16 cellular contexts compared by ENCODE assay signal in genomic region chr2:204892506-204893255, GRCh38.
DNase-seq lines count a peak whose midpoint lies in the region; ATAC-seq and TF ChIP-seq lines count a peak whose summit lies in the region.
"Had no signal": no experiment of that assay in that cellular context is flagged by ENCODE, and none has a peak within 500 bp of the region (broad histone marks: within the 10 kb centered on the region; RNA-seq: fewer than 3 reads in every experiment).

No MANE protein-coding gene starts in this region.

- H3K4me3 ChIP-seq in mesenchymal stem cell (ENCODE audit: insufficient read depth in 1 of 2, low read depth in 1 of 2, low read length in 2 of 2) (no peak overlapping the region), WERI-Rb-1 (ENCODE audit: low read depth, low read length) (no peak overlapping the region), endodermal cell (ENCODE audit: low read length) (no peak overlapping the region), coronary artery (no peak overlapping the region)

- H3K36me3 Mint-ChIP-seq in endodermal cell (ENCODE audit: low read depth), result no peaks in the 10 kb centered on the region
- H3K36me3 Mint-ChIP-seq: stimulated activated naive B cell treated with anti-CD40 and anti-IgM and Interleukin-4, amounts not matched to agents 10 μg/mL and 1 μg/mL and 100 μg/mL, for 72 hours had no signal

- no peak overlapping the region for H3K18ac ChIP-seq in mesenchymal stem cell (ENCODE audit: low read depth in 1 of 2, low read length in 2 of 2)

- H3K4ac ChIP-seq in mesenchymal stem cell (ENCODE audit: low read depth in 1 of 2, low read length in 2 of 2), result no peak overlapping the region

- H3K4me2 ChIP-seq in mesenchymal stem cell (ENCODE audit: low read length, poor library complexity, severe bottlenecking), result no peak overlapping the region

- no peak overlapping the region for H3K23ac ChIP-seq in mesenchymal stem cell (ENCODE audit: low read length in 2 of 2)

- H3K36me3 ChIP-seq in mesenchymal stem cell (ENCODE audit: control insufficient read depth in 1 of 2, insufficient read depth in 2 of 2, low read depth in 1 of 2, low read length in 2 of 2) (no peaks in the 10 kb centered on the region), WERI-Rb-1 (no peaks in the 10 kb centered on the region), endodermal cell (ENCODE audit: control insufficient read depth, insufficient read depth, low read length) (no peaks in the 10 kb centered on the region)

- H4K91ac ChIP-seq in mesenchymal stem cell (ENCODE audit: low read length), result no peak overlapping the region

- peaks cover 2% of the 10 kb centered on the region for H3K79me1 ChIP-seq in mesenchymal stem cell (replicated peaks; ENCODE audit: low read length, poor library complexity, severe bottlenecking)

- H3K27ac Mint-ChIP-seq in endodermal cell, result no peak overlapping the region
- H3K27ac Mint-ChIP-seq: stimulated activated naive B cell treated with anti-CD40 and anti-IgM and Interleukin-4, amounts not matched to agents 10 μg/mL and 1 μg/mL and 100 μg/mL, for 72 hours; T-helper 1 cell treated with Interleukin-12 subunit alpha and Interleukin-12 subunit beta and Interleukin-4 antibody, amounts not matched to agents 30 μg/mL and 1 μg/mL, for 36 hours had no signal

- H3K9me3 Mint-ChIP-seq in endodermal cell, result no peaks in the 10 kb centered on the region
- H3K9me3 Mint-ChIP-seq: neural crest cell; stimulated activated naive B cell treated with anti-CD40 and anti-IgM and Interleukin-4, amounts not matched to agents 10 μg/mL and 1 μg/mL and 100 μg/mL, for 72 hours had no signal

- WGBS in mesenchymal stem cell, result 78% methylated on average over 1 of the region's 1 CpG
- WGBS in endodermal cell (ENCODE audit: insufficient coverage in 1 of 2, insufficient read length in 1 of 2), 2 experiments, result 83 to 90% methylated on average over 1 of the region's 1 CpG

- peak; percentile 55 for DNase-seq in Daoy (ENCODE audit: low read depth)
- peak; percentile 85 for DNase-seq in LHCN-M2 (ENCODE audit: low read depth)
- DNase-seq in central memory CD4-positive, alpha-beta T cell, result peak; percentile 12
- peak; percentile 39 for DNase-seq in mesenchymal stem cell
- DNase-seq in WERI-Rb-1, result no peak
- no peak for DNase-seq in endodermal cell
- DNase-seq in coronary artery (ENCODE audit: low spot score), result no peak
- DNase-seq: activated CD4-positive, alpha-beta T cell treated with anti-CD3 and anti-CD28 coated beads for 48 hours; hippocampal formation; NCI-H2081; stimulated activated naive B cell treated with anti-CD40 and anti-IgM and Interleukin-4, amounts not matched to agents 10 μg/mL and 1 μg/mL and 100 μg/mL, for 72 hours had no signal

- H3K27ac ChIP-seq in mesenchymal stem cell (ENCODE audit: low read length, poor library complexity, severe bottlenecking), result no peak overlapping the region
- no peak overlapping the region for H3K27ac ChIP-seq in WERI-Rb-1
- no peak overlapping the region for H3K27ac ChIP-seq in endodermal cell (ENCODE audit: low read depth, low read length)
- H3K27ac ChIP-seq in coronary artery, result no peak overlapping the region

- no peak overlapping the region for H3K4me3 Mint-ChIP-seq in endodermal cell
- H3K4me3 Mint-ChIP-seq: neural crest cell; stimulated activated naive B cell treated with anti-CD40 and anti-IgM and Interleukin-4, amounts not matched to agents 10 μg/mL and 1 μg/mL and 100 μg/mL, for 72 hours; T-helper 1 cell treated with Interleukin-12 subunit alpha and Interleukin-12 subunit beta and Interleukin-4 antibody, amounts not matched to agents 30 μg/mL and 1 μg/mL, for 36 hours had no signal

- H2BK5ac ChIP-seq in mesenchymal stem cell (ENCODE audit: low read depth, low read length, poor library complexity, severe bottlenecking), result no peak overlapping the region

- peaks cover 3% of the 10 kb centered on the region for H3K4me1 Mint-ChIP-seq in endodermal cell
- H3K4me1 Mint-ChIP-seq: stimulated activated naive B cell treated with anti-CD40 and anti-IgM and Interleukin-4, amounts not matched to agents 10 μg/mL and 1 μg/mL and 100 μg/mL, for 72 hours had no signal

- H3K14ac ChIP-seq in mesenchymal stem cell (ENCODE audit: low read length in 2 of 2), result no peak overlapping the region

- no peak overlapping the region for H4K8ac ChIP-seq in mesenchymal stem cell (ENCODE audit: low read length)

- no peak overlapping the region for H2AK5ac ChIP-seq in mesenchymal stem cell (ENCODE audit: low read length, severe bottlenecking)

- H3K27me3 ChIP-seq in mesenchymal stem cell (ENCODE audit: control insufficient read depth in 1 of 2, insufficient read depth in 1 of 2, low read length in 2 of 2) (no peaks in the 10 kb centered on the region), WERI-Rb-1 (ENCODE audit: insufficient read depth, low read depth, severe bottlenecking) (no peaks in the 10 kb centered on the region), endodermal cell (ENCODE audit: control insufficient read depth, insufficient read depth, low read length, poor library complexity, severe bottlenecking) (no peaks in the 10 kb centered on the region)

- TF ChIP-seq CTCF in WERI-Rb-1 (IDR thresholded peaks at IDR 0.05; ENCODE audit: low read depth, low read length) (no peak), endodermal cell (conservative IDR thresholded peaks at IDR 0.05) (no peak), coronary artery (IDR thresholded peaks at IDR 0.05) (no peak)

- no peak overlapping the region for H2BK120ac ChIP-seq in mesenchymal stem cell (ENCODE audit: low read depth, low read length)

- no peaks in the 10 kb centered on the region for H3K9me3 ChIP-seq in mesenchymal stem cell (ENCODE audit: control insufficient read depth, low read length)
- no peaks in the 10 kb centered on the region for H3K9me3 ChIP-seq in WERI-Rb-1 (ENCODE audit: severe bottlenecking)
- H3K9me3 ChIP-seq in endodermal cell (ENCODE audit: control insufficient read depth, low read length), result no peaks in the 10 kb centered on the region

- no peaks in the 10 kb centered on the region for H3K27me3 Mint-ChIP-seq in endodermal cell (ENCODE audit: insufficient read depth)
- H3K27me3 Mint-ChIP-seq: stimulated activated naive B cell treated with anti-CD40 and anti-IgM and Interleukin-4, amounts not matched to agents 10 μg/mL and 1 μg/mL and 100 μg/mL, for 72 hours had no signal

- ATAC-seq in GM19467 (IDR thresholded peaks at IDR 0.05; ENCODE audit: unreplicated experiment), result no peak
- ATAC-seq: HCT116; sciatic nerve; stimulated activated naive B cell treated with anti-CD40 and anti-IgM and Interleukin-4, amounts not matched to agents 10 μg/mL and 1 μg/mL and 100 μg/mL, for 72 hours had no signal

- H2BK12ac ChIP-seq in mesenchymal stem cell (ENCODE audit: low read length in 2 of 2), result no peak overlapping the region

- H3K9ac ChIP-seq in mesenchymal stem cell (ENCODE audit: low read length) (no peak overlapping the region), endodermal cell (ENCODE audit: extremely low read depth, low read length, poor library complexity, severe bottlenecking) (no peak overlapping the region)

- no peak overlapping the region for H2AFZ ChIP-seq in mesenchymal stem cell (ENCODE audit: low read depth, low read length)

- H3K4me1 ChIP-seq in mesenchymal stem cell (ENCODE audit: control insufficient read depth, insufficient read depth, low read depth, low read length) (no peaks in the 10 kb centered on the region), endodermal cell (ENCODE audit: control insufficient read depth, insufficient read depth, low read length) (no peaks in the 10 kb centered on the region)

- H2BK15ac ChIP-seq in mesenchymal stem cell (ENCODE audit: low read depth, poor library complexity, severe bottlenecking), result no peak overlapping the region

Comparison
In these comparisons a context has a peak if more than half of its experiments do, and no peak if none do; other contexts are left out.
1. DNase-seq: peak in Daoy (single experiment), LHCN-M2 (single experiment), central memory CD4-positive, alpha-beta T cell (single experiment) and mesenchymal stem cell (single experiment); none in WERI-Rb-1 (single experiment), endodermal cell (single experiment) and coronary artery (single experiment).